In the genomic region with DNA sequence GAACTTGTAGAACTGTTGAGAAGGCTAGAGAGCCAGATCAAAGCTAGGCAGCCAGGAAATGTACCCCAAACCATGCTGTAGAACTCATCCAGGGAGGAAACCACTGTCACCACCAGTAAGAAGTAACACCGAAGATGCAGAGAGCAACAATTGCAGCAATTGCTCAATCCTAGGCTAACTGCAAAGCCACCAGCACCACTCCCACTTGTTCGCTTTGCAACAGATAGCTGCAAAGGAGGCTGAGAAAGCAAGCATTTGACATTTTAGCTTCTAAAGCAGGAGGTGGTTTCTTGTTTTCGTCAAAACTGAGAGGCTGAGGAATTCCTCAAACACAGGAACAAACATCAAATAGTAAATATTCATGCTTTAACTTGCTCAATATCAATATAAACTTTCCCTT, we compare ENCODE assay signal across 5 cellular contexts. TPM values are rescaled to one million over a fixed set of nuclear protein-coding genes. Genes with fewer than 3 reads are reported as not detected.
"Had no signal": no experiment of that assay in that cellular context is flagged by ENCODE, and none has a peak within 500 bp of the region (broad histone marks: within the 10 kb centered on the region; RNA-seq: fewer than 3 reads in every experiment).

No MANE protein-coding gene starts in this region.

RNA-seq across cellular contexts. Expression of a gene that starts 1.8 kb away (rescaled TPM):
- total RNA-seq: HepG2, HT-29, HT1080, IMR-90, K562 had no signal
